In genomic region chr12:93583993-93584392, GRCh38 we compare ENCODE assay signal across 27 cellular contexts. TPM values are rescaled to one million over a fixed set of nuclear protein-coding genes. Genes with fewer than 3 reads are reported as not detected.
DNase-seq lines count a peak whose midpoint lies in the region; ATAC-seq, FAIRE-seq and TF ChIP-seq lines count a peak whose summit lies in the region.
"Had no signal": no experiment of that assay in that cellular context is flagged by ENCODE, and none has a peak within 500 bp of the region (broad histone marks: within the 10 kb centered on the region; RNA-seq: fewer than 3 reads in every experiment).

No MANE protein-coding gene starts in this region.

- no peak for ATAC-seq in HG03565 (IDR thresholded peaks at IDR 0.05; ENCODE audit: unreplicated experiment)
- ATAC-seq: A549, HepG2, Right ventricle myocardium inferior, SK-N-SH treated with all-trans-retinoic acid at 6 μM for 48 hours had no signal

- no peak overlapping the region for H2BK120ac ChIP-seq in H1 (replicated peaks; ENCODE audit: low read depth, low read length)

- peak overlapping the region; percentile 47 to 52; a peak in 2 of 4 replicates for H3K4me2 ChIP-seq in H1 (ENCODE audit: insufficient read depth in 1 of 2, low read depth in 2 of 2, low read length in 2 of 2)
- H3K4me2 ChIP-seq: A549; BLaER1 treated with 17β-estradiol and CSF1 and Interleukin-3, amounts not matched to agents 10 nM and 100 nM; PC-9 had no signal

- no peak for TF ChIP-seq RAD21 in H1 (IDR thresholded peaks at IDR 0.05 in 1 of 2, conservative IDR thresholded peaks at IDR 0.05 in 1 of 2; ENCODE audit: low read depth in 2 of 2, low read length in 2 of 2)

- FAIRE-seq in H1 (lab: Jason Lieb, UNC): peak; percentile 89
- FAIRE-seq: A549, G401.6, HepG2 had no signal

- no peaks in the 10 kb centered on the region for H4K20me1 ChIP-seq in H1 (replicated peaks in 1 of 2; ENCODE audit: control insufficient read depth in 1 of 2, insufficient read depth in 2 of 2, low read length in 2 of 2)
- H4K20me1 ChIP-seq: BLaER1 treated with 17β-estradiol and CSF1 and Interleukin-3, amounts not matched to agents 10 nM and 100 nM had no signal

- H2BK15ac ChIP-seq in H1 (ENCODE audit: low read length): no peak overlapping the region

- CTCF ChIA-PET in H1 (lab: Charles Lee; ENCODE audit: partially characterized antibody): interaction anchor here (0.6 to 3.1 kb wide), 3 partner anchors 10 to 41 kb away, joined by 3 to 23 read pairs (median 3); partner anchors contain the start of gene SOCS2

- no peak overlapping the region for H3K23ac ChIP-seq in H1 (ENCODE audit: insufficient read length)

- POLR2A ChIA-PET in H1 (lab: Charles Lee; ENCODE audit: partially characterized antibody): interaction anchor here (1.1 to 3.5 kb wide), 4 partner anchors 10 to 158 kb away, joined by 3 to 41 read pairs (median 8); partner anchors contain the start of gene SOCS2

- H3K27ac ChIP-seq in HUES48 (ENCODE audit: low read depth, low read length) (peak overlapping the region; percentile 85), H1 (ENCODE audit: low read depth, low read length) (no peak overlapping the region)
- H3K27ac ChIP-seq: A549; BLaER1 treated with 17β-estradiol and CSF1 and Interleukin-3, amounts not matched to agents 10 nM and 100 nM; PC-9; SJCRH30 had no signal

- H2AFZ ChIP-seq in H1 (ENCODE audit: low read length): no peak overlapping the region
- H2AFZ ChIP-seq: PC-9 had no signal

- H3K4me1 ChIP-seq in HUES48 (ENCODE audit: control insufficient read depth, insufficient read depth, low read length): peaks cover 27% of the 10 kb centered on the region
- peaks cover 3 to 18% (median 11%) of the 10 kb centered on the region in 4 experiments; a peak in 6 of 7 replicates for H3K4me1 ChIP-seq in H1 (replicated peaks in 1 of 4; ENCODE audit: control insufficient read depth in 3 of 4, insufficient read depth in 4 of 4, low read length in 3 of 4)
- H3K4me1 ChIP-seq: A549, SJCRH30 had no signal

- H2BK12ac ChIP-seq in H1 (ENCODE audit: low read depth, low read length): no peak overlapping the region

- H3K9me3 ChIP-seq in HUES48 (ENCODE audit: control insufficient read depth, insufficient read depth, low read length) (no peaks in the 10 kb centered on the region), H1 (ENCODE audit: insufficient read depth in 2 of 2, low read depth in 1 of 2, low read length in 1 of 2) (no peaks in the 10 kb centered on the region)
- H3K9me3 ChIP-seq: A549; BLaER1 treated with 17β-estradiol and CSF1 and Interleukin-3, amounts not matched to agents 10 nM and 100 nM; SJCRH30 had no signal

- peak overlapping the region; percentile 39 for H3K4me3 ChIP-seq in HUES48 (ENCODE audit: low read depth, low read length)
- peak overlapping the region in 1 of 4 experiments; percentile 40; a peak in 2 of 8 replicates for H3K4me3 ChIP-seq in H1 (ENCODE audit: extremely low read depth in 1 of 4, insufficient read depth in 2 of 4, low read depth in 3 of 4, low read length in 4 of 4)
- H3K4me3 ChIP-seq: A549; BLaER1 treated with 17β-estradiol and CSF1 and Interleukin-3, amounts not matched to agents 10 nM and 100 nM; PC-9; SJCRH30 had no signal

- no peak overlapping the region for H3K4ac ChIP-seq in H1 (replicated peaks; ENCODE audit: insufficient read length, low read depth, low read length)

- H3K14ac ChIP-seq in H1 (ENCODE audit: insufficient read length): no peak overlapping the region

- no peak overlapping the region for H4K8ac ChIP-seq in H1 (ENCODE audit: extremely low read depth, insufficient read depth, low read length)

- 13% methylated on average over 1 of the region's 1 CpG; no CpG with 5 or more reads in 1 of the 2 experiments for WGBS in H1 (ENCODE audit: extremely low coverage in 1 of 2, insufficient coverage in 1 of 2, insufficient read length in 1 of 2, insufficient replicate concordance in 2 of 2, low coverage in 1 of 2, low lambda C conversion rate in 2 of 2, missing lambda C conversion rate in 1 of 2), 2 experiments

- H3K27me3 ChIP-seq in HUES48 (ENCODE audit: control insufficient read depth, insufficient read depth, low read length) (no peaks in the 10 kb centered on the region), H1 (replicated peaks in 1 of 4; ENCODE audit: control insufficient read depth in 3 of 4, extremely low read depth in 1 of 4, insufficient read depth in 3 of 4, low read length in 3 of 4) (peaks cover 0 to 2% (median 0%) of the 10 kb centered on the region in 4 experiments; a peak in 1 of 7 replicates)
- H3K27me3 ChIP-seq: SJCRH30 had no signal

- TF ChIP-seq CTCF in H1 (IDR thresholded peaks at IDR 0.05; ENCODE audit: control extremely low read depth in 1 of 3, insufficient read depth in 1 of 3, low read depth in 1 of 3, low read length in 3 of 3): no peak
- TF ChIP-seq CTCF in GM20000 (IDR thresholded peaks at IDR 0.05; ENCODE audit: extremely low read depth, missing control alignments): no peak

- H3K79me2 ChIP-seq in H1 (ENCODE audit: control insufficient read depth in 1 of 2, insufficient read depth in 2 of 2, low read length in 2 of 2): no peaks in the 10 kb centered on the region

- peak overlapping the region; percentile 8; the same call in 1 of the 2 replicates for H2BK5ac ChIP-seq in H1 (ENCODE audit: low read depth, low read length)

- peak overlapping the region; percentile 84 for H4K5ac ChIP-seq in H1 (ENCODE audit: insufficient read length, low read depth, low read length)

- H4K91ac ChIP-seq in H1 (replicated peaks; ENCODE audit: insufficient read length, low read length): no peak overlapping the region

- no peak overlapping the region for H3K56ac ChIP-seq in H1 (replicated peaks; ENCODE audit: insufficient read length, low read depth, low read length)

- TF ChIP-seq POLR2A in H1 (IDR thresholded peaks at IDR 0.05; ENCODE audit: control extremely low read depth in 1 of 2, low read depth in 2 of 2, low read length in 2 of 2): no peak

- H3K9ac ChIP-seq in HUES48 (ENCODE audit: low read depth, low read length) (no peak overlapping the region), H1 (replicated peaks in 1 of 4; ENCODE audit: extremely low read depth in 1 of 4, low read depth in 3 of 4, low read length in 3 of 4) (no peak overlapping the region)
- H3K9ac ChIP-seq: BLaER1 treated with 17β-estradiol and CSF1 and Interleukin-3, amounts not matched to agents 10 nM and 100 nM had no signal

- H2BK20ac ChIP-seq in H1 (ENCODE audit: low read length): no peak overlapping the region

- H3K18ac ChIP-seq in H1 (ENCODE audit: extremely low read depth, low read length): no peak overlapping the region; the same call in 1 of the 2 replicates

- H3K36me3 ChIP-seq in HUES48 (ENCODE audit: control insufficient read depth, insufficient read depth, low read length) (no peaks in the 10 kb centered on the region), H1 (ENCODE audit: control insufficient read depth in 2 of 4, insufficient read depth in 4 of 4, low read length in 3 of 4) (no peaks in the 10 kb centered on the region)
- H3K36me3 ChIP-seq: BLaER1 treated with 17β-estradiol and CSF1 and Interleukin-3, amounts not matched to agents 10 nM and 100 nM; SJCRH30 had no signal

- DNase-seq in H1 (ENCODE audit: low read depth in 1 of 2, low spot score in 2 of 2) (no peak), iPS-NIHi11 (ENCODE audit: low spot score) (peak; percentile 17), GOT3 (lab: John Stamatoyannopoulos, UW) (no peak), GM20000 (ENCODE audit: low spot score) (no peak), cortex of kidney (lab: John Stamatoyannopoulos, UW) (no peak)
- DNase-seq: AML-193; CD4-positive, alpha-beta memory T cell; COR-L47; HCEC 1CT; Karpas-422; NCI-H1092 treated with DMSO at 0.1 percent for 48 hours; NCI-H1436 treated with DMSO at 0.1 percent for 48 hours; NCI-H187 treated with DMSO at 0.1 percent for 48 hours; NCI-H2171 treated with DMSO at 0.1 percent for 48 hours; NCI-H345; NCI-H524; NCI-H748 treated with DMSO at 0.1 percent for 48 hours; PC-9; SJCRH30 had no signal

- no peaks in the 10 kb centered on the region for H3K23me2 ChIP-seq in H1 (ENCODE audit: low read depth, low read length)

- H2AK5ac ChIP-seq in H1 (ENCODE audit: low read depth, low read length): no peak overlapping the region

- H3K79me1 ChIP-seq in H1 (ENCODE audit: low read depth, low read length): no peaks in the 10 kb centered on the region

- no peak for TF ChIP-seq EP300 in H1 (IDR thresholded peaks at IDR 0.05; ENCODE audit: borderline replicate concordance in 1 of 2, low read depth in 2 of 2, low read length in 2 of 2)

TF ChIP-seq in H1, 55 proteins besides CTCF, POLR2A, EP300 and RAD21 (continues in another document):
- TF ChIP-seq CTBP2 (IDR thresholded peaks at IDR 0.05; ENCODE audit: borderline replicate concordance, insufficient read depth, insufficient read length, low read length) (no peak), SUZ12 (IDR thresholded peaks at IDR 0.05; ENCODE audit: low read length) (no peak), POU5F1 (IDR thresholded peaks at IDR 0.05; ENCODE audit: low read depth, low read length) (no peak), RBBP5 (IDR thresholded peaks at IDR 0.05; ENCODE audit: borderline replicate concordance, low read depth, low read length) (peak; percentile 59; the same call in 1 of the 2 replicates), SIN3A (conservative IDR thresholded peaks at IDR 0.05 in 1 of 2, IDR thresholded peaks at IDR 0.05 in 1 of 2; ENCODE audit: low read depth in 1 of 2, low read length in 2 of 2) (no peak), SIX5 (IDR thresholded peaks at IDR 0.05; ENCODE audit: low read depth, low read length) (no peak), ASH2L (IDR thresholded peaks at IDR 0.05; ENCODE audit: low read length) (no peak), ATF2 (IDR thresholded peaks at IDR 0.05; ENCODE audit: low read length) (no peak)

RNA-seq across cellular contexts. Expression of gene SOCS2, which starts 11.5 kb away (rescaled TPM):
- total RNA-seq in H1 (2021; fragmentation: NEBNext Ultra II Directional; extraction: Animal tissue kit (Norgen Biotek cat#: 25700)): 18.0 TPM in 2 replicates
- 12.6 and 14.5 TPM in 2 replicates for polyA plus RNA-seq in H1 (2011; rRNA removed)
- 15.3 TPM for polyA plus RNA-seq in H1 (2011; cell fraction: cytosol; rRNA removed)
- 15.3 TPM for polyA plus RNA-seq in H1 (2011; cell fraction: nucleus; rRNA removed)
- 8.0 to 12.2 TPM (median 10.1 TPM) in 4 replicates for polyA plus RNA-seq in H1 (2012, experiment 1 of 2)
- polyA plus RNA-seq in H1 (2012, experiment 2 of 2): 4.7 TPM
- 17.4 TPM for polyA plus RNA-seq in H1 (2013, experiment 1 of 2)
- polyA plus RNA-seq in H1 (2013, experiment 2 of 2): 16.3 TPM
- polyA minus RNA-seq in H1 (2011; rRNA and poly(A)+ RNA removed): 7.0 and 8.4 TPM in 2 replicates
- 7.9 TPM for polyA minus RNA-seq in H1 (2011; cell fraction: cytosol; rRNA and poly(A)+ RNA removed)
- 15.4 TPM for polyA minus RNA-seq in H1 (2011; cell fraction: nucleus; rRNA and poly(A)+ RNA removed)
